Comparison of ENCODE assay signal across 8 cellular contexts in genomic region chr4:73450398-73451004, GRCh38. TPM values are rescaled to one million over a fixed set of nuclear protein-coding genes. Genes with fewer than 3 reads are reported as not detected.
DNase-seq lines count a peak whose midpoint lies in the region; ATAC-seq, FAIRE-seq and TF ChIP-seq lines count a peak whose summit lies in the region.

No MANE protein-coding gene starts in this region.

- H3K36me3 ChIP-seq in ascending aorta (no peaks in the 10 kb centered on the region), kidney (ENCODE audit: control insufficient read depth in 1 of 2, insufficient read depth in 2 of 2, low read length in 2 of 2) (no peaks in the 10 kb centered on the region)

- TF ChIP-seq CTCF in ascending aorta (IDR thresholded peaks at IDR 0.05) (no peak), kidney (IDR thresholded peaks at IDR 0.05; ENCODE audit: borderline replicate concordance, extremely low read depth, insufficient read depth) (no peak), GM10266 (IDR thresholded peaks at IDR 0.05; ENCODE audit: control insufficient read depth, insufficient read depth, low read depth, missing control alignments) (no peak)

- no peak overlapping the region for H3K4me3 ChIP-seq in ascending aorta
- H3K4me3 ChIP-seq in kidney (ENCODE audit: low read length in 2 of 2) = no peak overlapping the region

- peak; percentile 80 for DNase-seq in COR-L47 (lab: John Stamatoyannopoulos, UW)
- DNase-seq in NCI-H146 (lab: John Stamatoyannopoulos, UW) = peak; percentile 95
- DNase-seq in ascending aorta (ENCODE audit: low spot score in 2 of 2) = no peak
- peak; percentile 64 for DNase-seq in kidney
- DNase-seq in AML-193 (lab: John Stamatoyannopoulos, UW) = no peak
- no peak for DNase-seq in GM10266 (ENCODE audit: extremely low spot score)
- DNase-seq in retina = no peak

- intact Hi-C loops in ascending aorta (cut with DNase I) = no loop called here
- intact Hi-C loops in kidney (cut with DNase I) = no loop called here

- H3K27ac ChIP-seq in ascending aorta (peak overlapping the region; percentile 52 to 63), kidney (ENCODE audit: low read depth in 2 of 2, low read length in 2 of 2) (no peak overlapping the region)

- no peaks in the 10 kb centered on the region for H3K9me3 ChIP-seq in ascending aorta
- H3K9me3 ChIP-seq in kidney (ENCODE audit: control insufficient read depth in 1 of 2, low read length in 2 of 2) = no peaks in the 10 kb centered on the region

- FAIRE-seq in kidney (lab: Jason Lieb, UNC) = no peak

- H3K4me1 ChIP-seq in ascending aorta (peaks cover 0 to 7% of the 10 kb centered on the region in 2 donors), kidney (ENCODE audit: control insufficient read depth in 1 of 2, insufficient read depth in 1 of 2, low read depth in 1 of 2, low read length in 2 of 2) (peaks cover 0 to 5% of the 10 kb centered on the region in 2 donors)

- H3K27me3 ChIP-seq in ascending aorta = no peaks in the 10 kb centered on the region

- ATAC-seq in GM21576 (IDR thresholded peaks at IDR 0.05; ENCODE audit: unreplicated experiment) = no peak

- H3K9ac ChIP-seq in kidney (ENCODE audit: low read length in 2 of 2) = no peak overlapping the region

RNA-seq across cellular contexts. Expression of gene AFP, which starts 14.5 kb away (rescaled TPM):
- total RNA-seq in ascending aorta = not detected
- not detected for total RNA-seq in kidney
- 11.6 TPM for polyA plus RNA-seq in kidney (ENCODE audit: insufficient read depth, low read depth, low replicate concordance)

RNA-seq across cellular contexts. Expression of gene AFM, which starts 31.0 kb away (rescaled TPM):
- not detected for total RNA-seq in ascending aorta
- total RNA-seq in kidney = not detected
- polyA plus RNA-seq in kidney (ENCODE audit: insufficient read depth, low read depth, low replicate concordance) = 30.8 TPM

RNA-seq across cellular contexts. Expression of gene ALB, which starts 46.4 kb away (rescaled TPM):
- total RNA-seq in ascending aorta (51.5 TPM), kidney (0.19 TPM)
- polyA plus RNA-seq in kidney (ENCODE audit: insufficient read depth, low read depth, low replicate concordance) = 172 TPM

Comparison
In these comparisons a context has a peak if more than half of its experiments do, and no peak if none do; other contexts are left out.
1. DNase-seq: peak in COR-L47 (single experiment), NCI-H146 (single experiment) and kidney (single experiment); none in ascending aorta (0 of 2), AML-193 (0 of 2), GM10266 (single experiment) and retina (single experiment).
2. H3K27ac ChIP-seq: peak in ascending aorta (2 of 2); none in kidney (0 of 2).
3. RNA of gene ALB, which starts 46.4 kb away (total RNA-seq): 51.5 TPM in ascending aorta (single experiment); 0.19 TPM in kidney (single experiment); every median in the first group is over 10 times any median in the second.